9 cellular contexts compared by ENCODE assay signal in the genomic region with DNA sequence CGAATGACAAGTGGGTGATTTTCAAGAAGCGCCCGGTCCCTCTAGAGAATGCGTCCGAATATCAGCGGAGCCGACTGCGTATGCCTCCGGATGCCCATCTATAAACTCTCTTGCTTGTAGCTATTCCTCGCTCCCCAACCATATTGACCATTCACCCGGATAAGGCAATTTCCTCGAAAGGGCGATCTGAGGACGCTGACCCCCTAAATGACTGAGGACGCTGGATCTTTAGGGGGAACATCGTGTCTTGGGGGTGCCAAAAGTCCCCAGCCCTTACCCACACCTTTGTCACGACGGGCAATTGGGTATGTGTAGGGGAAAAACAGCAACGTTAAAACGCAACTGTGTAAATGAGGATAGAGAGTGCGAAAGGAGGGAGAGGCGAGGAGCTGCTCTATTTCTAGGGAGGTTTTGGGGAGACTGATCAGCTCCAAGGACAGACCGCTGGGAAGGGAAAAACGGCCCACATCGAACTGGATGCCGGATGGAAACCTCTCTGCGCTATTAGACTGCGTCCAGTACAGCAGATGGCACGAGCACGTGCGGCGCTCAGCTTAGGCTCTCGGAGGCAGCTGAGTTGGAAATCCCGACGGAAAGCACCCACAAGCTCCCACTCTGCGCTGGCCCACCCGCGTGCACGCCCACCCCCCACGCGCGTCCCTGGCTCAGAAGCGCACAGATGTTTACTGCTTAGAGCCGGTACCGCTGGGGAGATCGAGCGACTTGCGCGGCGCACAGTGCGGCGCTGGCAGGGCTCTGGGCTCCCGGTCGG. TPM values are rescaled to one million over a fixed set of nuclear protein-coding genes. Genes with fewer than 3 reads are reported as not detected.
DNase-seq lines count a peak whose midpoint lies in the region; TF ChIP-seq lines count a peak whose summit lies in the region.
"Had no signal": no experiment of that assay in that cellular context is flagged by ENCODE, and none has a peak within 500 bp of the region (broad histone marks: within the 10 kb centered on the region; RNA-seq: fewer than 3 reads in every experiment).

No MANE protein-coding gene starts in this region.

- H3K36me3 Mint-ChIP-seq in T-helper 1 cell treated with Interleukin-12 subunit alpha and Interleukin-12 subunit beta and Interleukin-4 antibody, amounts not matched to agents 30 μg/mL and 1 μg/mL, for 36 hours (ENCODE audit: low read depth): peaks cover 3% of the 10 kb centered on the region
- H3K36me3 Mint-ChIP-seq: activated naive CD8-positive, alpha-beta T cell had no signal

- 14 to 20% methylated on average over 10 to 53 of the region's 54 CpGs for WGBS in transverse colon (ENCODE audit: low coverage in 1 of 2), 2 donors

- H3K9ac ChIP-seq in subcutaneous abdominal adipose tissue (ENCODE audit: low read length in 5 of 5): peak overlapping the region in 1 of 5 donors; percentile 2

- H3K27ac Mint-ChIP-seq in T-helper 1 cell treated with Interleukin-12 subunit alpha and Interleukin-12 subunit beta and Interleukin-4 antibody, amounts not matched to agents 30 μg/mL and 1 μg/mL, for 36 hours: peak overlapping the region; percentile 76
- H3K27ac Mint-ChIP-seq: activated naive CD8-positive, alpha-beta T cell had no signal

- peak overlapping the region; percentile 85 to 89 for H3K4me3 ChIP-seq in cardiac fibroblast (replicated peaks in 1 of 2; ENCODE audit: low read depth in 2 of 2, low read length in 2 of 2)
- H3K4me3 ChIP-seq in subcutaneous abdominal adipose tissue (ENCODE audit: low read depth in 1 of 5, low read length in 5 of 5): peak overlapping the region in 4 of 5 donors; percentile 22 to 55 (median 47)
- peak overlapping the region in 1 of 4 donors; percentile 31 for H3K4me3 ChIP-seq in transverse colon

- no peak for TF ChIP-seq POLR2A in transverse colon (IDR thresholded peaks at IDR 0.05)

- TF ChIP-seq EP300 in transverse colon (IDR thresholded peaks at IDR 0.05; ENCODE audit: low read depth): no peak

- H3K27me3 ChIP-seq in subcutaneous abdominal adipose tissue (ENCODE audit: control insufficient read depth in 5 of 5, insufficient read depth in 4 of 5, low read length in 5 of 5) (peaks cover 25 to 56% (median 37%) of the 10 kb centered on the region in 5 donors), transverse colon (peaks cover 83% of the 10 kb centered on the region)

- DNase-seq in T-helper 1 cell: no peak
- DNase-seq in cardiac fibroblast (ENCODE audit: low read depth in 2 of 2): peak; percentile 29 to 39
- DNase-seq in islet precursor cell: peak; percentile 58
- no peak for DNase-seq in transverse colon
- DNase-seq in NCI-H1436 (lab: John Stamatoyannopoulos, UW): no peak
- no peak for DNase-seq in NCI-H1417 treated with DMSO at 0.1 percent for 48 hours (lab: John Stamatoyannopoulos, UW)

- H3K27me3 Mint-ChIP-seq in T-helper 1 cell treated with Interleukin-12 subunit alpha and Interleukin-12 subunit beta and Interleukin-4 antibody, amounts not matched to agents 30 μg/mL and 1 μg/mL, for 36 hours (ENCODE audit: low read depth): peaks cover 84% of the 10 kb centered on the region

- no peak for TF ChIP-seq CTCF in cardiac fibroblast (IDR thresholded peaks at IDR 0.05; ENCODE audit: low read depth, low read length)
- no peak for TF ChIP-seq CTCF in transverse colon (IDR thresholded peaks at IDR 0.05)

- intact Hi-C loops in transverse colon (cut with DNase I; ENCODE audit: low total_unique reads): no loop called here

- in situ Hi-C loops in transverse colon (cut with MboI; ENCODE audit: low pct_ligation_motif_present in 1 of 4, low pct_unique_long_range_greater_than_20kb in 1 of 4, low sequenced_read_pairs in 3 of 4): no loop called here

- H3K4me1 ChIP-seq in subcutaneous abdominal adipose tissue (ENCODE audit: control insufficient read depth in 5 of 5, insufficient read depth in 5 of 5, low read length in 5 of 5) (peaks cover 1 to 38% (median 32%) of the 10 kb centered on the region in 5 donors), transverse colon (peaks cover 10 to 43% (median 35%) of the 10 kb centered on the region in 4 donors)

- no peaks in the 10 kb centered on the region for H3K36me3 ChIP-seq in subcutaneous abdominal adipose tissue (ENCODE audit: control insufficient read depth in 5 of 5, insufficient read depth in 5 of 5, low read length in 5 of 5)
- no peaks in the 10 kb centered on the region for H3K36me3 ChIP-seq in transverse colon

- H3K4me1 Mint-ChIP-seq in T-helper 1 cell treated with Interleukin-12 subunit alpha and Interleukin-12 subunit beta and Interleukin-4 antibody, amounts not matched to agents 30 μg/mL and 1 μg/mL, for 36 hours (ENCODE audit: low read depth): peaks cover 3% of the 10 kb centered on the region

- peaks cover 4% of the 10 kb centered on the region for H3K9me3 Mint-ChIP-seq in T-helper 1 cell treated with Interleukin-12 subunit alpha and Interleukin-12 subunit beta and Interleukin-4 antibody, amounts not matched to agents 30 μg/mL and 1 μg/mL, for 36 hours

- no peak overlapping the region for H3K4me3 Mint-ChIP-seq in T-helper 1 cell treated with Interleukin-12 subunit alpha and Interleukin-12 subunit beta and Interleukin-4 antibody, amounts not matched to agents 30 μg/mL and 1 μg/mL, for 36 hours
- H3K4me3 Mint-ChIP-seq: activated naive CD8-positive, alpha-beta T cell had no signal

- H3K27ac ChIP-seq in subcutaneous abdominal adipose tissue (ENCODE audit: low read depth, low read length) (no peak overlapping the region), transverse colon (no peak overlapping the region)

- H3K9me3 ChIP-seq in subcutaneous abdominal adipose tissue (ENCODE audit: control insufficient read depth in 5 of 5, low read length in 5 of 5) (no peaks in the 10 kb centered on the region), transverse colon (no peaks in the 10 kb centered on the region)

RNA-seq across cellular contexts. Expression of gene PRRX1, which starts 2.9 kb away (rescaled TPM):
- 1 to 10 TPM in 3 of 4 donors, under 1 TPM in 1; 0.75 to 9.2 (median 2.7) TPM for total RNA-seq in transverse colon

Comparison
In these comparisons a context has a peak if more than half of its experiments do, and no peak if none do; other contexts are left out.
1. DNase-seq: peak in cardiac fibroblast (2 of 2) and islet precursor cell (single experiment); none in T-helper 1 cell (0 of 5), transverse colon (single experiment), NCI-H1436 (single experiment) and NCI-H1417 treated with DMSO at 0.1 percent for 48 hours (single experiment).